In genomic region chr9:131349522-131349880, GRCh38 we compare ENCODE assay signal across 10 cellular contexts. TPM values are rescaled to one million over a fixed set of nuclear protein-coding genes. Genes with fewer than 3 reads are reported as not detected.
DNase-seq lines count a peak whose midpoint lies in the region; ATAC-seq and TF ChIP-seq lines count a peak whose summit lies in the region.
"Had no signal": no experiment of that assay in that cellular context is flagged by ENCODE, and none has a peak within 500 bp of the region (broad histone marks: within the 10 kb centered on the region; RNA-seq: fewer than 3 reads in every experiment).

No MANE protein-coding gene starts in this region.

- CTCF ChIA-PET in MCF 10A (lab: Yijun Ruan, JAX), result interaction anchor here (0.6 to 3.0 kb wide), 43 partner anchors 11 to 1695 kb away, joined by 3 to 24 read pairs (median 4); no protein-coding TSS in a partner anchor

- ATAC-seq in SK-N-SH treated with all-trans-retinoic acid at 6 μM for 48 hours (peak; percentile 9; the same call in 1 of the 3 replicates), HG02981 (IDR thresholded peaks at IDR 0.05; ENCODE audit: unreplicated experiment) (no peak)

- peaks cover 1% of the 10 kb centered on the region for H3K27me3 Mint-ChIP-seq in MCF 10A (ENCODE audit: insufficient read depth, unreplicated experiment)
- H3K27me3 Mint-ChIP-seq: activated CD4-positive, alpha-beta T cell treated with anti-CD3 and anti-CD28 coated beads, Interleukin-2, amount 10 ng/mL, durations not matched to agents 24 days and 14 days had no signal

- H3K4me1 ChIP-seq in breast epithelium (peaks cover 0 to 7% of the 10 kb centered on the region in 2 donors), subcutaneous abdominal adipose tissue (ENCODE audit: control insufficient read depth in 5 of 5, insufficient read depth in 5 of 5, low read length in 5 of 5) (peaks cover 0 to 11% (median 10%) of the 10 kb centered on the region in 5 donors)

- no peak for TF ChIP-seq POLR2A in breast epithelium (IDR thresholded peaks at IDR 0.05)

- H3K9me3 ChIP-seq in breast epithelium (no peaks in the 10 kb centered on the region), subcutaneous abdominal adipose tissue (ENCODE audit: control insufficient read depth in 5 of 5, low read length in 5 of 5) (no peaks in the 10 kb centered on the region)
- H3K9me3 ChIP-seq: suprapubic skin had no signal

- POLR2A ChIA-PET in MCF 10A (lab: Yijun Ruan, JAX), result interaction anchor here (0.7 to 1.7 kb wide), 7 partner anchors 18 to 224 kb away, joined by 3 to 6 read pairs (median 4); partner anchors contain the start of genes NUP214 and POMT1

- no peak for DNase-seq in MCF 10A (ENCODE audit: unreplicated experiment)
- no peak for DNase-seq in breast epithelium (ENCODE audit: low spot score in 2 of 2)
- DNase-seq in iPS-NIHi7 (ENCODE audit: extremely low spot score), result peak; percentile 11
- DNase-seq in SKM-1 (lab: John Stamatoyannopoulos, UW; ENCODE audit: unreplicated experiment), result no peak
- DNase-seq in AML-193 (lab: John Stamatoyannopoulos, UW), result no peak

- H3K9ac ChIP-seq in subcutaneous abdominal adipose tissue (ENCODE audit: low read length in 5 of 5), result peak overlapping the region in 1 of 5 donors; percentile 69

- H3K27ac ChIP-seq in breast epithelium, result no peak overlapping the region
- no peak overlapping the region for H3K27ac ChIP-seq in subcutaneous abdominal adipose tissue (ENCODE audit: low read depth, low read length)
- H3K27ac ChIP-seq: suprapubic skin had no signal

- H3K27ac Mint-ChIP-seq in MCF 10A (ENCODE audit: low read depth, unreplicated experiment), result peak overlapping the region; percentile 84
- H3K27ac Mint-ChIP-seq: activated CD4-positive, alpha-beta T cell treated with anti-CD3 and anti-CD28 coated beads, Interleukin-2, amount 10 ng/mL, durations not matched to agents 24 days and 14 days had no signal

- no peaks in the 10 kb centered on the region for H3K36me3 Mint-ChIP-seq in MCF 10A (ENCODE audit: insufficient read depth, unreplicated experiment)

- H3K36me3 ChIP-seq in breast epithelium (no peaks in the 10 kb centered on the region), subcutaneous abdominal adipose tissue (ENCODE audit: control insufficient read depth in 5 of 5, insufficient read depth in 5 of 5, low read length in 5 of 5) (no peaks in the 10 kb centered on the region)
- H3K36me3 ChIP-seq: suprapubic skin had no signal

- H3K27me3 ChIP-seq in breast epithelium (no peaks in the 10 kb centered on the region), subcutaneous abdominal adipose tissue (ENCODE audit: control insufficient read depth in 5 of 5, insufficient read depth in 4 of 5, low read length in 5 of 5) (peaks cover 0 to 4% (median 0%) of the 10 kb centered on the region in 5 donors)
- H3K27me3 ChIP-seq: suprapubic skin had no signal

- H3K4me3 ChIP-seq in breast epithelium, result peak overlapping the region in 1 of 3 donors; percentile 53
- peak overlapping the region in 4 of 5 donors; percentile 54 to 67 (median 62) for H3K4me3 ChIP-seq in subcutaneous abdominal adipose tissue (ENCODE audit: low read depth in 1 of 5, low read length in 5 of 5)
- H3K4me3 ChIP-seq: suprapubic skin had no signal

- no peaks in the 10 kb centered on the region for H3K9me3 Mint-ChIP-seq in MCF 10A (ENCODE audit: unreplicated experiment)
- H3K9me3 Mint-ChIP-seq: activated CD4-positive, alpha-beta T cell treated with anti-CD3 and anti-CD28 coated beads, Interleukin-2, amount 10 ng/mL, durations not matched to agents 24 days and 14 days had no signal

- no peaks in the 10 kb centered on the region for H3K4me1 Mint-ChIP-seq in MCF 10A (ENCODE audit: insufficient read depth, unreplicated experiment)

- no peak overlapping the region for H3K4me3 Mint-ChIP-seq in MCF 10A (ENCODE audit: unreplicated experiment)

- BruUV-seq in MCF 10A (replicated peaks; lab: Mats Ljungman, UMichigan), result no TSS peak

- intact Hi-C loops in MCF 10A (cut with micrococcal nuclease) (no loop called here), breast epithelium (cut with DNase I; ENCODE audit: low total_unique reads) (no loop called here)

- TF ChIP-seq CTCF in MCF 10A (IDR thresholded peaks at IDR 0.05; ENCODE audit: unreplicated experiment) (no peak), breast epithelium (IDR thresholded peaks at IDR 0.05) (no peak)

TF ChIP-seq in SK-N-SH treated with all-trans-retinoic acid at 6 μM for 48 hours, 23 proteins besides CTCF, POLR2A, EP300 and RAD21 (continues in another document):
- TF ChIP-seq CREB5 (CRISPR knock-in tag; IDR thresholded peaks at IDR 0.05; ENCODE audit: low read depth) (no peak), TCF4 (CRISPR knock-in tag; IDR thresholded peaks at IDR 0.05; ENCODE audit: borderline replicate concordance) (no peak), CSRNP3 (CRISPR knock-in tag; IDR thresholded peaks at IDR 0.05) (no peak), ZNF70 (CRISPR knock-in tag; IDR thresholded peaks at IDR 0.05) (no peak), ISL1 (CRISPR knock-in tag; IDR thresholded peaks at IDR 0.05) (no peak), SNAI2 (CRISPR knock-in tag; IDR thresholded peaks at IDR 0.05) (no peak), RARB (CRISPR knock-in tag; IDR thresholded peaks at IDR 0.05) (no peak), BACH2 (CRISPR knock-in tag; IDR thresholded peaks at IDR 0.05; ENCODE audit: borderline replicate concordance) (no peak), GLIS3 (CRISPR knock-in tag; IDR thresholded peaks at IDR 0.05) (no peak), POU6F1 (CRISPR knock-in tag; IDR thresholded peaks at IDR 0.05; ENCODE audit: borderline replicate concordance, low read depth) (no peak), ESRRG (CRISPR knock-in tag; IDR thresholded peaks at IDR 0.05) (no peak), CSDC2 (CRISPR knock-in tag; IDR thresholded peaks at IDR 0.05) (no peak), ZNF565 (CRISPR knock-in tag; conservative IDR thresholded peaks at IDR 0.05; ENCODE audit: low read depth) (no peak), TSHZ2 (CRISPR knock-in tag; IDR thresholded peaks at IDR 0.05) (no peak)

RNA-seq across cellular contexts. Expression of gene PRRC2B, which starts 44.4 kb away (rescaled TPM):
- total RNA-seq in MCF 10A (2022) (173 and 186 TPM in 2 replicates), breast epithelium (100 to 1,000 TPM in 2 of 3 donors, 10 to 100 TPM in 1; 95.9 to 143 (median 102) TPM)

RNA-seq across cellular contexts. Expression of gene PLPP7, which starts 60.0 kb away (rescaled TPM):
- total RNA-seq in MCF 10A (2022) (not detected in 2 replicates), breast epithelium (10 to 100 TPM in 1 of 3 donors, 1 to 10 TPM in 2; 5.0 to 14.1 (median 9.3) TPM)
- total RNA-seq: activated CD4-positive, alpha-beta T cell treated with anti-CD3 and anti-CD28 coated beads, Interleukin-2, amount 10 ng/mL, durations not matched to agents 24 days and 14 days had no signal
